In genomic region chr4:4248036-4248884, GRCh38 we compare ENCODE assay signal across 8 cellular contexts. TPM values are rescaled to one million over a fixed set of nuclear protein-coding genes. Genes with fewer than 3 reads are reported as not detected.
DNase-seq lines count a peak whose midpoint lies in the region; ATAC-seq, FAIRE-seq and TF ChIP-seq lines count a peak whose summit lies in the region.

TMEM128 (minus strand) TSS chr4:4248223; CDS start chr4:4248202, 21 bp downstream.

- FAIRE-seq in pancreas (lab: Jason Lieb, UNC): no peak

- DNase-seq in GM12864 (ENCODE audit: low read depth) (peak; percentile 82), NCI-H1105 (lab: John Stamatoyannopoulos, UW) (peak; percentile 71), SW 1271 (lab: John Stamatoyannopoulos, UW) (peak; percentile 76 to 89), Right ventricle myocardium inferior (ENCODE audit: missing footprints) (peak; percentile 96), pancreas (peak; percentile 87 to 95 (median 92)), tibial artery (peak; percentile 90 to 94)
- DNase-seq in activated naive CD8-positive, alpha-beta T cell treated with anti-CD3 and anti-CD28 coated beads, Interleukin-2, amount 50 U/mL, for 16 hours (ENCODE audit: low read depth, low spot score): peak; percentile 86

- H3K9me3 ChIP-seq in pancreas (no peaks in the 10 kb centered on the region), tibial artery (no peaks in the 10 kb centered on the region)

- ATAC-seq in HG02623 (IDR thresholded peaks at IDR 0.05; ENCODE audit: unreplicated experiment) (peak; percentile 98), Right ventricle myocardium inferior (peak; percentile 97), pancreas (peak; percentile 96 to 98 (median 98))

- H3K4me3 ChIP-seq in GM12864 (ENCODE audit: low read depth, low read length) (peak within 1 kb of the TSS; percentile 84), pancreas (peak within 1 kb of the TSS; percentile 73 to 89 (median 77)), tibial artery (peak within 1 kb of the TSS; percentile 77 to 78)

- H3K27ac ChIP-seq in pancreas: peak within 1 kb of the TSS; percentile 82 to 95 (median 89)
- H3K27ac ChIP-seq in tibial artery: peak within 1 kb of the TSS; percentile 91 to 93

- intact Hi-C loops in Right ventricle myocardium inferior (cut with DNase I) (loop anchor here (1.0 kb wide), 1 partner anchor 42 kb away; the partner anchor contains the start of genes LYAR and ZBTB49), pancreas (cut with DNase I) (no loop called here), tibial artery (cut with DNase I; ENCODE audit: low total_unique reads) (no loop called here)

- H3K4me1 ChIP-seq in pancreas: peaks cover 5 to 9% (median 6%) of the 10 kb centered on the region in 3 donors
- peaks cover 0 to 20% (median 14%) of the 10 kb centered on the region in 4 donors for H3K4me1 ChIP-seq in tibial artery

- H3K27me3 ChIP-seq in pancreas (peaks cover 0 to 6% (median 0%) of the 10 kb centered on the region in 4 donors), tibial artery (no peaks in the 10 kb centered on the region)

- WGBS in pancreas, 2 donors: 1% methylated on average over 62 of the region's 62 CpGs

- TF ChIP-seq CTCF in GM12864 (IDR thresholded peaks at IDR 0.05; ENCODE audit: low read depth, low read length, missing control alignments) (peak; percentile 8), pancreas (IDR thresholded peaks at IDR 0.05) (no peak), tibial artery (IDR thresholded peaks at IDR 0.05) (peak; percentile 12 to 21)

- H3K36me3 ChIP-seq in pancreas (peaks cover 0 to 15% (median 3%) of the 10 kb centered on the region in 3 donors), tibial artery (peaks cover 18 to 27% (median 19%) of the 10 kb centered on the region in 3 donors)

RNA-seq across cellular contexts. Expression of gene TMEM128, which starts in this region (rescaled TPM):
- 10.0 TPM for total RNA-seq in Right ventricle myocardium inferior
- total RNA-seq in pancreas: 10 to 100 TPM in 2 of 6 donors, 1 to 10 TPM in 4; 6.5 to 10.9 (median 8.2) TPM
- polyA plus RNA-seq in pancreas: 10 to 100 TPM in 1 of 2 donors, 1 to 10 TPM in 1; 8.7 to 23.3 TPM

Comparison
In these comparisons a context has a peak if more than half of its experiments do, and no peak if none do; other contexts are left out.
1. Peak in every context shown above with its lines: DNase-seq, ATAC-seq, H3K4me3 ChIP-seq and H3K27ac ChIP-seq.
2. CTCF ChIP-seq: peak in GM12864 (single experiment) and tibial artery (2 of 2); none in pancreas (0 of 4).